9 cellular contexts compared by ENCODE assay signal in the genomic region with DNA sequence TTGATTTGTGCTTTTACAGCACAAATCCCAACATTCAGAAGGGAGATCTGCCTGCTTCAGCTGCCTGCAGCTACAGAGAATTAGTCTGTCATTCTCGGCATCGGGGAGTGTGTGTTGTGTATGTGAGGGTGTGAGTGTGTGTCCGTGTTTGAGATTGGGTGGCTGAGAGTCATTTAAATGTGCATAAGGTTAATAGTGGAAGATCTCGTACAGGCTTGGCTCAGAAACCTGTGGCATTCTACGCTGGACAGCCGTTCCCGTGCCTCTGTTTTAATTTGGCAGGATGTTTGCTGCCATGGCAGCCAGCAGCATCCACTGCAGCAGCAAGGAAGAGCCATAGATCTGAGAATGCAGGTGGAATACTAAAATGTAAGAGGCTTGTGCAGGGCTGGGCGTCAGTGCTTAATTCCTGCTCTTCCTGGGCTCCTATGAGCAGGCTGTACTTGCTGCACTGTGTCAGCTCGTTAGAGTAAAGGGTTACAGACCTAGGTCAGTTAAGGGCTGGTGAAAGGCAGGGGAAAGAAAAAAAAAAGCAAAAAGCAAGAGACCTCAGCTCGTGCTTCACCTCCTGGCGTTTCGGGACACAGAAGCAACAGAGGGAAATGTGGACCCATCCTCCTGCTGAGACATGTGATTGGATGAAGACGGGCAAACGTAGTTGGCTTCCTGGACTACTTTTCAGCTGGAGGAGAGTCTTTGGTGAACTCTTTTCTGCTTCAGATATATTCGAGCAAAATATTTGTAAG.
A peak's percentile ranks its signal among the peaks of the same experiment; 100 is the strongest.
DNase-seq lines count a peak whose midpoint lies in the region; ATAC-seq, FAIRE-seq and TF ChIP-seq lines count a peak whose summit lies in the region.
"Had no signal": no experiment of that assay in that cellular context is flagged by ENCODE, and none has a peak within 500 bp of the region (broad histone marks: within the 10 kb centered on the region; RNA-seq: fewer than 3 reads in every experiment).

No MANE protein-coding gene starts in this region.

- H3K4me3 ChIP-seq in kidney (ENCODE audit: low read length in 2 of 2): no peak overlapping the region
- H3K4me3 ChIP-seq: cardiac muscle cell had no signal

- H3K4me1 Mint-ChIP-seq in HFFc6 (ENCODE audit: low read depth): peaks cover 36% of the 10 kb centered on the region

- no peaks in the 10 kb centered on the region for H3K36me3 ChIP-seq in kidney (ENCODE audit: control insufficient read depth in 1 of 2, insufficient read depth in 2 of 2, low read length in 2 of 2)
- H3K36me3 ChIP-seq: cardiac muscle cell had no signal

- no peak overlapping the region for H3K27ac ChIP-seq in kidney (ENCODE audit: low read depth in 2 of 2, low read length in 2 of 2)
- H3K27ac ChIP-seq: cardiac muscle cell had no signal

- intact Hi-C loops in kidney (cut with DNase I): no loop called here

- H3K4me3 Mint-ChIP-seq in HFFc6: no peak overlapping the region

- no peak overlapping the region for H3K9ac ChIP-seq in kidney (ENCODE audit: low read length in 2 of 2)

- DNase-seq in HFFc6 (no peak), SK-N-DZ (ENCODE audit: low spot score) (peak; percentile 42), globus pallidus (ENCODE audit: low spot score) (peak; percentile 31), omental fat pad (ENCODE audit: low spot score) (no peak), ureter (ENCODE audit: low spot score) (no peak), SW 1271 (lab: John Stamatoyannopoulos, UW) (no peak), kidney (no peak)

- ATAC-seq in omental fat pad (ENCODE audit: low FRiP score) (peak; percentile 37), GM19035 (IDR thresholded peaks at IDR 0.05; ENCODE audit: unreplicated experiment) (no peak)

- H3K36me3 Mint-ChIP-seq in HFFc6 (ENCODE audit: low read depth): peaks cover 64% of the 10 kb centered on the region

- no peak for TF ChIP-seq CTCF in HFFc6 (IDR thresholded peaks at IDR 0.05)
- no peak for TF ChIP-seq CTCF in omental fat pad (IDR thresholded peaks at IDR 0.05)
- no peak for TF ChIP-seq CTCF in kidney (IDR thresholded peaks at IDR 0.05; ENCODE audit: borderline replicate concordance, extremely low read depth, insufficient read depth)

- H3K4me1 ChIP-seq in kidney (ENCODE audit: control insufficient read depth in 1 of 2, insufficient read depth in 1 of 2, low read depth in 1 of 2, low read length in 2 of 2): no peaks in the 10 kb centered on the region

- peaks cover 2% of the 10 kb centered on the region; the same call in 1 of the 2 replicates for H3K27me3 Mint-ChIP-seq in HFFc6 (ENCODE audit: insufficient read depth)

- peak overlapping the region; percentile 5 for H3K27ac Mint-ChIP-seq in HFFc6

- FAIRE-seq in kidney (lab: Jason Lieb, UNC): no peak

- H3K9me3 Mint-ChIP-seq in HFFc6: no peaks in the 10 kb centered on the region

- no peaks in the 10 kb centered on the region for H3K9me3 ChIP-seq in kidney (ENCODE audit: control insufficient read depth in 1 of 2, low read length in 2 of 2)

Comparison
In these comparisons a context has a peak if more than half of its experiments do, and no peak if none do; other contexts are left out.
1. DNase-seq: peak in SK-N-DZ (single experiment) and globus pallidus (single experiment); none in HFFc6 (single experiment), omental fat pad (single experiment), ureter (single experiment), SW 1271 (0 of 2) and kidney (single experiment).